In genomic region chr15:78070049-78070698, GRCh38 we compare ENCODE assay signal across 9 cellular contexts. TPM values are rescaled to one million over a fixed set of nuclear protein-coding genes. Genes with fewer than 3 reads are reported as not detected.
DNase-seq lines count a peak whose midpoint lies in the region; ATAC-seq and TF ChIP-seq lines count a peak whose summit lies in the region.
"Had no signal": no experiment of that assay in that cellular context is flagged by ENCODE, and none has a peak within 500 bp of the region (broad histone marks: within the 10 kb centered on the region; RNA-seq: fewer than 3 reads in every experiment).

No MANE protein-coding gene starts in this region.

- peaks cover 23% of the 10 kb centered on the region; the same call in 1 of the 2 replicates for H3K36me3 ChIP-seq in OCI-LY7 (ENCODE audit: insufficient read depth, low read length)
- H3K36me3 ChIP-seq in brain microvascular endothelial cell (replicated peaks) = no peaks in the 10 kb centered on the region
- no peaks in the 10 kb centered on the region for H3K36me3 ChIP-seq in sigmoid colon

- ATAC-seq in HG03039 (IDR thresholded peaks at IDR 0.05; ENCODE audit: unreplicated experiment) (no peak), GM21423 (IDR thresholded peaks at IDR 0.05; ENCODE audit: unreplicated experiment) (no peak)
- ATAC-seq: left colon had no signal

- POLR2A ChIA-PET in OCI-LY7 (lab: Charles Lee) = interaction anchor here (1.6 to 5.9 kb wide), 4 partner anchors 9 to 20 kb away, joined by 4 to 53 read pairs (median 24); no protein-coding TSS in a partner anchor

- no peak for TF ChIP-seq CTCF in OCI-LY7 (conservative IDR thresholded peaks at IDR 0.05; ENCODE audit: low read length)
- TF ChIP-seq CTCF in brain microvascular endothelial cell (IDR thresholded peaks at IDR 0.05; ENCODE audit: low read depth, low read length, missing control alignments) = no peak
- TF ChIP-seq CTCF in sigmoid colon (IDR thresholded peaks at IDR 0.05) = no peak

- no peaks in the 10 kb centered on the region for H3K9me3 ChIP-seq in OCI-LY7 (ENCODE audit: low read length)
- no peaks in the 10 kb centered on the region for H3K9me3 ChIP-seq in sigmoid colon

- DNase-seq in EH (ENCODE audit: low read depth) (peak; percentile 40), OCI-LY7 (ENCODE audit: low spot score) (peak; percentile 53), brain microvascular endothelial cell (no peak), sigmoid colon (peak; percentile 65), SHP77 treated with DMSO at 0.1 percent for 48 hours (lab: John Stamatoyannopoulos, UW) (no peak), activated gamma-delta T cell (lab: John Stamatoyannopoulos, UW) (no peak)

- peaks cover 94% of the 10 kb centered on the region for H3K79me2 ChIP-seq in OCI-LY7 (ENCODE audit: insufficient read depth, low read depth, low read length)

- intact Hi-C loops in OCI-LY7 (cut with micrococcal nuclease; ENCODE audit: unreplicated experiment) (no loop called here), sigmoid colon (cut with DNase I) (no loop called here)

- H3K4me1 ChIP-seq in OCI-LY7 (ENCODE audit: insufficient read depth, low read length, poor library complexity, severe bottlenecking) = peaks cover 70% of the 10 kb centered on the region
- peaks cover 0 to 94% (median 83%) of the 10 kb centered on the region in 4 donors for H3K4me1 ChIP-seq in sigmoid colon

- H2AFZ ChIP-seq in OCI-LY7 (ENCODE audit: low read length) = no peak overlapping the region

- H3K27me3 ChIP-seq in brain microvascular endothelial cell (replicated peaks) (no peaks in the 10 kb centered on the region), sigmoid colon (no peaks in the 10 kb centered on the region)

- CTCF ChIA-PET in OCI-LY7 (lab: Charles Lee; ENCODE audit: unreplicated experiment) = interaction anchor here (0.6 to 1.7 kb wide), 2 partner anchors 39 to 919 kb away, joined by 5 to 9 read pairs; no protein-coding TSS in a partner anchor

- H3K27ac ChIP-seq in OCI-LY7 (ENCODE audit: low read depth, low read length, poor library complexity, severe bottlenecking) (peak overlapping the region; percentile 82), brain microvascular endothelial cell (peak overlapping the region; percentile 90), sigmoid colon (peak overlapping the region; percentile 69 to 90 (median 77))

- peak overlapping the region; percentile 85 for H3K4me2 ChIP-seq in OCI-LY7 (ENCODE audit: low read length)

- in situ Hi-C loops in brain microvascular endothelial cell (cut with HindIII; ENCODE audit: low pct_ligation_motif_present, low sequenced_read_pairs) = no loop called here

- no peaks in the 10 kb centered on the region for H4K20me1 ChIP-seq in OCI-LY7 (ENCODE audit: insufficient read depth, low read length)

- WGBS in sigmoid colon, 2 donors = 57 to 81% methylated on average over 4 of the region's 4 CpGs

- no peak for TF ChIP-seq EP300 in sigmoid colon (IDR thresholded peaks at IDR 0.05)

- H3K4me3 ChIP-seq in OCI-LY7 (ENCODE audit: low read depth, low read length, poor library complexity, severe bottlenecking) (peak overlapping the region; percentile 56), brain microvascular endothelial cell (ENCODE audit: low read depth, low read length) (no peak overlapping the region), sigmoid colon (no peak overlapping the region)

- H3K9me2 ChIP-seq in OCI-LY7 (ENCODE audit: insufficient read depth, low read length) = no peaks in the 10 kb centered on the region

- no peak for TF ChIP-seq POLR2A in sigmoid colon (IDR thresholded peaks at IDR 0.05)

- no TSS peak for BruUV-seq in OCI-LY7 (replicated peaks; lab: Mats Ljungman, UMichigan)

RNA-seq across cellular contexts. Expression of gene TBC1D2B, which starts 7.3 kb away (rescaled TPM):
- 22.8 and 30.9 TPM in 2 replicates for total RNA-seq in OCI-LY7 (2014; rRNA removed; shearing (Covaris generic))
- total RNA-seq in OCI-LY7 (2022) (38.2 and 41.5 TPM in 2 replicates), sigmoid colon (10 to 100 TPM; 25.3 to 47.1 (median 37.6) TPM)
- polyA plus RNA-seq in sigmoid colon = 10 to 100 TPM in 2 of 3 donors, 1 to 10 TPM in 1; 7.6 to 30.3 (median 13.2) TPM

RNA-seq across cellular contexts. Expression of gene SH2D7, which starts 22.2 kb away (rescaled TPM):
- not detected in 2 replicates for total RNA-seq in OCI-LY7 (2014; rRNA removed; shearing (Covaris generic))
- total RNA-seq in OCI-LY7 (2022) (not detected in 2 replicates), sigmoid colon (not detected)
- polyA plus RNA-seq in sigmoid colon = 1 to 10 TPM in 2 of 3 donors, under 1 TPM in 1; 0.69 to 3.0 (median 2.5) TPM

Comparison
In these comparisons a context has a peak if more than half of its experiments do, and no peak if none do; other contexts are left out.
1. DNase-seq: peak in EH (single experiment), OCI-LY7 (single experiment) and sigmoid colon (single experiment); none in brain microvascular endothelial cell (single experiment), SHP77 treated with DMSO at 0.1 percent for 48 hours (single experiment) and activated gamma-delta T cell (single experiment).
2. Peak in every context shown above with its lines, with median percentiles within 50 percentile points of each other: H3K27ac ChIP-seq.